ENCODE assay signal across 19 cellular contexts in the genomic region with DNA sequence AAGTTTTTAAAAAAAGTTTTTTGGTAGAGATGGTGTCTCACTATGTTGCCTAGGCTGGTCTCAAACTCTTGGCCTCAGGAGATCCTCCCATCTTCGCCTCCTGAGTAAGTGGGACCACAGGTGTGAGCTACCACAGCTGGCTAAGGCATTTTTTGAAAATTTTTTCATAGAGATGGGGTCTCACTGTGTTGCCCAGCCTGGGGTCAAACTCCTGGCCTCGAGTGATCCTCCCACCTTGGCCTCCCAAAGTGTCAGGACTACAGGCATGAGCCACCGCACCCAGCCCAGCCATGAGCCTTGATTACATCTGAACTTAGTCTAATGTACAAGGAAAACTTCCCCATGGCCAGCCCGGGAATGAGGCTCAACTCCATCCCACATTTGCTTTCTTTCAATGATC.
"Had no signal": no experiment of that assay in that cellular context is flagged by ENCODE, and none has a peak within 500 bp of the region (broad histone marks: within the 10 kb centered on the region; RNA-seq: fewer than 3 reads in every experiment).

No MANE protein-coding gene starts in this region.

- H3K36me3 ChIP-seq: heart left ventricle, neutrophil, spleen, tibial nerve, upper lobe of right lung, vagina had no signal

- ATAC-seq: heart left ventricle; left colon; left ventricle myocardium superior; naive thymus-derived CD8-positive, alpha-beta T cell; sciatic nerve; stimulated activated memory B cell treated with anti-CD40 and anti-IgM and Interleukin-4, amounts not matched to agents 10 μg/mL and 1 μg/mL and 100 μg/mL, for 72 hours; upper lobe of right lung had no signal

- H3K27me3 ChIP-seq: dorsolateral prefrontal cortex, neutrophil, tibial nerve, vagina had no signal

- H3K4me3 ChIP-seq: dorsolateral prefrontal cortex, heart left ventricle, lung, spleen, tibial nerve, upper lobe of right lung, vagina had no signal

- H3K9me3 ChIP-seq: heart left ventricle, neutrophil, spleen, tibial nerve, upper lobe of right lung, vagina had no signal

- DNase-seq: dorsolateral prefrontal cortex; effector CD8-positive, alpha-beta T cell; heart left ventricle; hippocampal formation; left colon; left ventricle myocardium superior; naive thymus-derived CD8-positive, alpha-beta T cell; posterior cingulate gyrus; spleen; stimulated activated CD4-positive, alpha-beta T cell treated with anti-CD3 and anti-CD28 coated beads, Interleukin-15, amount 100 ng/mL, for 24 hours; stimulated activated CD4-positive, alpha-beta T cell treated with anti-CD3 and anti-CD28 coated beads, Interleukin-1b, Interleukin-23, amount 100 ng/mL, for 48 hours; stimulated activated CD4-positive, alpha-beta T cell treated with anti-CD3 and anti-CD28 coated beads, Interleukin-4, amount 100 ng/mL, for 24 hours; upper lobe of right lung had no signal

- H3K27ac ChIP-seq: heart left ventricle, neutrophil, spleen, upper lobe of right lung, vagina had no signal

- H3K4me1 ChIP-seq: upper lobe of right lung, vagina had no signal
